Comparison of ENCODE assay signal across 1 cellular context in genomic region chr5:37988454-37989046, GRCh38.
A peak's percentile ranks its signal among the peaks of the same experiment; 100 is the strongest.
TF ChIP-seq lines count a peak whose summit lies in the region.

No MANE protein-coding gene starts in this region.

TF ChIP-seq in HepG2, 621 proteins besides CTCF, POLR2A, EP300 and RAD21 (continued from another document and continues in another):
- no peak for TF ChIP-seq HMGXB4 (CRISPR knock-in tag; IDR thresholded peaks at IDR 0.05; ENCODE audit: borderline replicate concordance in 1 of 2, low read depth in 1 of 2)
- TF ChIP-seq NONO (IDR thresholded peaks at IDR 0.05) = no peak
- TF ChIP-seq NONO (CRISPR knock-in tag; conservative IDR thresholded peaks at IDR 0.05) = no peak
- TF ChIP-seq MZF1 (CRISPR knock-in tag; IDR thresholded peaks at IDR 0.05; ENCODE audit: borderline replicate concordance) = no peak
- TF ChIP-seq KDM5A (IDR thresholded peaks at IDR 0.05; ENCODE audit: borderline replicate concordance, low read length) = no peak
- peak; percentile 95 for TF ChIP-seq HHEX (CRISPR knock-in tag; IDR thresholded peaks at IDR 0.05)
- TF ChIP-seq SP140L (CRISPR knock-in tag; IDR thresholded peaks at IDR 0.05; ENCODE audit: borderline replicate concordance) = no peak
- TF ChIP-seq ZNF839 (CRISPR knock-in tag; IDR thresholded peaks at IDR 0.05; ENCODE audit: borderline replicate concordance) = no peak
- TF ChIP-seq ZNF180 (CRISPR knock-in tag; IDR thresholded peaks at IDR 0.05; ENCODE audit: borderline replicate concordance, low read depth) = no peak
- no peak for TF ChIP-seq PCBP1 (IDR thresholded peaks at IDR 0.05; ENCODE audit: borderline replicate concordance, low read depth, low read length)
- peak; percentile 54 for TF ChIP-seq BCL6 (CRISPR knock-in tag; IDR thresholded peaks at IDR 0.05)
- no peak for TF ChIP-seq PAF1 (CRISPR knock-in tag; IDR thresholded peaks at IDR 0.05)
- peak; percentile 88 for TF ChIP-seq FOXA3 (CRISPR knock-in tag; IDR thresholded peaks at IDR 0.05)
- no peak for TF ChIP-seq NFRKB (IDR thresholded peaks at IDR 0.05)
- TF ChIP-seq SMAD9 (CRISPR knock-in tag; IDR thresholded peaks at IDR 0.05) = no peak
- TF ChIP-seq, protein P1, sequence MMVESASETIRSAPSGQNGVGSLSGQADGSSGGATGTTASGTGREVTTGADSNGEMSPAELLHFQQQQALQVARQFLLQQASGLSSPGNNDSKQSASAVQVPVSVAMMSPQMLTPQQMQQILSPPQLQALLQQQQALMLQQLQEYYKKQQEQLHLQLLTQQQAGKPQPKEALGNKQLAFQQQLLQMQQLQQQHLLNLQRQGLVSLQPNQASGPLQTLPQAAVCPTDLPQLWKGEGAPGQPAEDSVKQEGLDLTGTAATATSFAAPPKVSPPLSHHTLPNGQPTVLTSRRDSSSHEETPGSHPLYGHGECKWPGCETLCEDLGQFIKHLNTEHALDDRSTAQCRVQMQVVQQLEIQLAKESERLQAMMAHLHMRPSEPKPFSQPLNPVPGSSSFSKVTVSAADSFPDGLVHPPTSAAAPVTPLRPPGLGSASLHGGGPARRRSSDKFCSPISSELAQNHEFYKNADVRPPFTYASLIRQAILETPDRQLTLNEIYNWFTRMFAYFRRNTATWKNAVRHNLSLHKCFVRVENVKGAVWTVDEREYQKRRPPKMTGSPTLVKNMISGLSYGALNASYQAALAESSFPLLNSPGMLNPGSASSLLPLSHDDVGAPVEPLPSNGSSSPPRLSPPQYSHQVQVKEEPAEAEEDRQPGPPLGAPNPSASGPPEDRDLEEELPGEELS (CRISPR knock-in tag; IDR thresholded peaks at IDR 0.05) = peak; percentile 57
- TF ChIP-seq, protein P2, sequence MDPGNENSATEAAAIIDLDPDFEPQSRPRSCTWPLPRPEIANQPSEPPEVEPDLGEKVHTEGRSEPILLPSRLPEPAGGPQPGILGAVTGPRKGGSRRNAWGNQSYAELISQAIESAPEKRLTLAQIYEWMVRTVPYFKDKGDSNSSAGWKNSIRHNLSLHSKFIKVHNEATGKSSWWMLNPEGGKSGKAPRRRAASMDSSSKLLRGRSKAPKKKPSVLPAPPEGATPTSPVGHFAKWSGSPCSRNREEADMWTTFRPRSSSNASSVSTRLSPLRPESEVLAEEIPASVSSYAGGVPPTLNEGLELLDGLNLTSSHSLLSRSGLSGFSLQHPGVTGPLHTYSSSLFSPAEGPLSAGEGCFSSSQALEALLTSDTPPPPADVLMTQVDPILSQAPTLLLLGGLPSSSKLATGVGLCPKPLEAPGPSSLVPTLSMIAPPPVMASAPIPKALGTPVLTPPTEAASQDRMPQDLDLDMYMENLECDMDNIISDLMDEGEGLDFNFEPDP (CRISPR knock-in tag; conservative IDR thresholded peaks at IDR 0.05) = no peak
- no peak for TF ChIP-seq GABPA (IDR thresholded peaks at IDR 0.05; ENCODE audit: low read depth, low read length)
- TF ChIP-seq GABPA (CRISPR knock-in tag; IDR thresholded peaks at IDR 0.05; ENCODE audit: low read depth) = no peak
- no peak for TF ChIP-seq ZNF280D (CRISPR knock-in tag; IDR thresholded peaks at IDR 0.05)
- no peak for TF ChIP-seq RORA (CRISPR knock-in tag; IDR thresholded peaks at IDR 0.05)
- no peak for TF ChIP-seq GFI1 (CRISPR knock-in tag; IDR thresholded peaks at IDR 0.05; ENCODE audit: borderline replicate concordance)
- TF ChIP-seq ZFX (CRISPR knock-in tag; IDR thresholded peaks at IDR 0.05; ENCODE audit: low read depth) = no peak
- no peak for TF ChIP-seq ZNF124 (CRISPR knock-in tag; IDR thresholded peaks at IDR 0.05)
- TF ChIP-seq RXRB (CRISPR knock-in tag; IDR thresholded peaks at IDR 0.05; ENCODE audit: borderline replicate concordance) = peak; percentile 40; the same call in 1 of the 2 replicates
- TF ChIP-seq, protein P3, sequence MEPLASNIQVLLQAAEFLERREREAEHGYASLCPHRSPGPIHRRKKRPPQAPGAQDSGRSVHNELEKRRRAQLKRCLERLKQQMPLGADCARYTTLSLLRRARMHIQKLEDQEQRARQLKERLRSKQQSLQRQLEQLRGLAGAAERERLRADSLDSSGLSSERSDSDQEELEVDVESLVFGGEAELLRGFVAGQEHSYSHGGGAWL (CRISPR knock-in tag; IDR thresholded peaks at IDR 0.05) = no peak
- no peak for TF ChIP-seq ADNP (CRISPR knock-in tag; IDR thresholded peaks at IDR 0.05)
- TF ChIP-seq ZNF619 (CRISPR knock-in tag; IDR thresholded peaks at IDR 0.05) = no peak
- no peak for TF ChIP-seq ZC3H13 (CRISPR knock-in tag; IDR thresholded peaks at IDR 0.05)
- TF ChIP-seq MIXL1 (CRISPR knock-in tag; IDR thresholded peaks at IDR 0.05) = peak; percentile 84; the same call in 1 of the 2 replicates
- no peak for TF ChIP-seq ZNF20 (CRISPR knock-in tag; IDR thresholded peaks at IDR 0.05)
- TF ChIP-seq LRRFIP1 (CRISPR knock-in tag; conservative IDR thresholded peaks at IDR 0.05) = no peak
- TF ChIP-seq HNRNPLL (IDR thresholded peaks at IDR 0.05; ENCODE audit: low read depth, low read length, poor library complexity, severe bottlenecking) = no peak
- TF ChIP-seq ZNF136 (CRISPR knock-in tag; IDR thresholded peaks at IDR 0.05; ENCODE audit: low read depth) = no peak
- no peak for TF ChIP-seq ZNF326 (CRISPR knock-in tag; IDR thresholded peaks at IDR 0.05; ENCODE audit: borderline replicate concordance)
- TF ChIP-seq ZNF354B (CRISPR knock-in tag; IDR thresholded peaks at IDR 0.05) = no peak
- TF ChIP-seq SSRP1 (CRISPR knock-in tag; IDR thresholded peaks at IDR 0.05) = no peak
- peak; percentile 87; the same call in 1 of the 2 replicates for TF ChIP-seq HMG20A (CRISPR knock-in tag; IDR thresholded peaks at IDR 0.05; ENCODE audit: borderline replicate concordance)
- peak; percentile 62; the same call in 1 of the 2 replicates for TF ChIP-seq NCOA2 (CRISPR knock-in tag; IDR thresholded peaks at IDR 0.05)
- TF ChIP-seq NR1H2 (CRISPR knock-in tag; IDR thresholded peaks at IDR 0.05; ENCODE audit: borderline replicate concordance, low read depth) = no peak
- TF ChIP-seq ZNF614 (CRISPR knock-in tag; IDR thresholded peaks at IDR 0.05; ENCODE audit: borderline replicate concordance) = 0 out of 2 replicates have a peak, but pooled peaks have one; percentile 40
- peak; percentile 73 for TF ChIP-seq ELF3 (CRISPR knock-in tag; IDR thresholded peaks at IDR 0.05)
- TF ChIP-seq, protein P4, sequence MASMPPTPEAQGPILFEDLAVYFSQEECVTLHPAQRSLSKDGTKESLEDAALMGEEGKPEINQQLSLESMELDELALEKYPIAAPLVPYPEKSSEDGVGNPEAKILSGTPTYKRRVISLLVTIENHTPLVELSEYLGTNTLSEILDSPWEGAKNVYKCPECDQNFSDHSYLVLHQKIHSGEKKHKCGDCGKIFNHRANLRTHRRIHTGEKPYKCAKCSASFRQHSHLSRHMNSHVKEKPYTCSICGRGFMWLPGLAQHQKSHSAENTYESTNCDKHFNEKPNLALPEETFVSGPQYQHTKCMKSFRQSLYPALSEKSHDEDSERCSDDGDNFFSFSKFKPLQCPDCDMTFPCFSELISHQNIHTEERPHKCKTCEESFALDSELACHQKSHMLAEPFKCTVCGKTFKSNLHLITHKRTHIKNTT (CRISPR knock-in tag; IDR thresholded peaks at IDR 0.05) = no peak
- TF ChIP-seq PHF8 (CRISPR knock-in tag; IDR thresholded peaks at IDR 0.05) = no peak
- no peak for TF ChIP-seq TAF15 (IDR thresholded peaks at IDR 0.05; ENCODE audit: low read depth, low read length, poor library complexity, severe bottlenecking)
- TF ChIP-seq CBFB (CRISPR knock-in tag; IDR thresholded peaks at IDR 0.05) = no peak
- no peak for TF ChIP-seq BORCS8-MEF2B (CRISPR knock-in tag; IDR thresholded peaks at IDR 0.05)
- TF ChIP-seq BCLAF1 (IDR thresholded peaks at IDR 0.05) = no peak
- no peak for TF ChIP-seq FOXC1 (CRISPR knock-in tag; IDR thresholded peaks at IDR 0.05; ENCODE audit: borderline replicate concordance)
- no peak for TF ChIP-seq ZNF790 (CRISPR knock-in tag; IDR thresholded peaks at IDR 0.05; ENCODE audit: borderline replicate concordance)
- TF ChIP-seq HNF4A (CRISPR knock-in tag; IDR thresholded peaks at IDR 0.05) = peak; percentile 81
- no peak for TF ChIP-seq NRL (CRISPR knock-in tag; IDR thresholded peaks at IDR 0.05; ENCODE audit: borderline replicate concordance)
- no peak for TF ChIP-seq ZNF382 (CRISPR knock-in tag; IDR thresholded peaks at IDR 0.05; ENCODE audit: borderline replicate concordance)
- no peak for TF ChIP-seq HOXD1 (CRISPR knock-in tag; IDR thresholded peaks at IDR 0.05)
- TF ChIP-seq KMT2A (CRISPR knock-in tag; IDR thresholded peaks at IDR 0.05) = no peak
- peak; percentile 32; the same call in 1 of the 2 replicates for TF ChIP-seq SALL1 (CRISPR knock-in tag; IDR thresholded peaks at IDR 0.05)
- no peak for TF ChIP-seq ZNF530 (CRISPR knock-in tag; IDR thresholded peaks at IDR 0.05; ENCODE audit: low read depth)
- TF ChIP-seq KLF12 (CRISPR knock-in tag; IDR thresholded peaks at IDR 0.05; ENCODE audit: borderline replicate concordance) = no peak
- TF ChIP-seq ZFP36L2 (CRISPR knock-in tag; IDR thresholded peaks at IDR 0.05) = no peak
- TF ChIP-seq ZNF777 (CRISPR knock-in tag; IDR thresholded peaks at IDR 0.05) = no peak
- TF ChIP-seq MIER2 (CRISPR knock-in tag; IDR thresholded peaks at IDR 0.05) = 0 out of 2 replicates have a peak, but pooled peaks have one; percentile 21
- no peak for TF ChIP-seq CHD2 (IDR thresholded peaks at IDR 0.05; ENCODE audit: low read depth, low read length)
- TF ChIP-seq CREM (IDR thresholded peaks at IDR 0.05) = no peak
- no peak for TF ChIP-seq CREM (CRISPR knock-in tag; IDR thresholded peaks at IDR 0.05)
- no peak for TF ChIP-seq ZFP1 (CRISPR knock-in tag; IDR thresholded peaks at IDR 0.05)
